Comparison of ENCODE assay signal across 21 cellular contexts in the genomic region with DNA sequence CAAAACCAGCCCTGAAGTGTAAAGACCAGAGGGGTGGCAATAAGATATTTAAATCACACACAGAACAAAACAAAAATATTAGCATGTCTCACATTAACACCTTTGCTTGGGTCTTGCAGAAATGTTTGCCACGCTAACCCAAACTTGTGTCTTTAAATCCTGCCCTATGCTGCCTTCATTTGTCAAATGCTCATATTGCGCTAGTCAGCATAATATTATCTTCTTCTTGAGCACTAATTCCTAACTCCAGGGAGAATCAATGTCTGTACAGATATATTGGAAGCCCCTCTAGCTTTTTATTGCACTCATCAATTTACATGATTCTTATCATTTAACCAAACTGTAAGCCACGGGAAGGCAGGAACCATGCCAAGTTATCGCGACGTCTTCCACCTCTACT.
DNase-seq lines count a peak whose midpoint lies in the region; ATAC-seq, FAIRE-seq and TF ChIP-seq lines count a peak whose summit lies in the region.
"Had no signal": no experiment of that assay in that cellular context is flagged by ENCODE, and none has a peak within 500 bp of the region (broad histone marks: within the 10 kb centered on the region; RNA-seq: fewer than 3 reads in every experiment).

No MANE protein-coding gene starts in this region.

- DNase-seq in HepG2 (ENCODE audit: low spot score) (no peak), right lobe of liver (no peak), GM23248 (no peak), urothelium cell line (ENCODE audit: low spot score) (no peak), NCI-H69 (lab: John Stamatoyannopoulos, UW) (no peak)
- DNase-seq: 8988T; AML-193; Caco-2; Calu3; CD4-positive, alpha-beta T cell; CD8-positive, alpha-beta T cell; DMS79 treated with DMSO at 0.1 percent for 48 hours; GF-D8 had no signal

- no peaks in the 10 kb centered on the region for H3K36me3 ChIP-seq in HepG2 (replicated peaks in 1 of 2; ENCODE audit: control insufficient read depth in 1 of 2, insufficient read depth in 2 of 2, low read length in 2 of 2)
- H3K36me3 ChIP-seq in right lobe of liver = no peaks in the 10 kb centered on the region
- no peaks in the 10 kb centered on the region for H3K36me3 ChIP-seq in GM23248 (ENCODE audit: low read depth)
- H3K36me3 ChIP-seq: BLaER1 treated with 17β-estradiol and CSF1 and Interleukin-3, amounts not matched to agents 10 nM and 100 nM had no signal

- H3K27me3 ChIP-seq in HepG2 (ENCODE audit: control insufficient read depth in 1 of 2, insufficient read depth in 2 of 2, low read length in 2 of 2) (no peaks in the 10 kb centered on the region), right lobe of liver (no peaks in the 10 kb centered on the region), GM23248 (replicated peaks; ENCODE audit: insufficient read depth) (no peaks in the 10 kb centered on the region)
- H3K27me3 ChIP-seq: BLaER1 treated with 17β-estradiol and CSF1 and Interleukin-3, amounts not matched to agents 10 nM and 100 nM had no signal

- H3K27ac ChIP-seq in HepG2 (ENCODE audit: extremely low read length, insufficient read depth, low read length) = no peak overlapping the region
- no peak overlapping the region for H3K27ac ChIP-seq in right lobe of liver
- no peak overlapping the region for H3K27ac ChIP-seq in GM23248
- H3K27ac ChIP-seq: BLaER1 treated with 17β-estradiol and CSF1 and Interleukin-3, amounts not matched to agents 10 nM and 100 nM; C4-2B had no signal

- H3K4me2 ChIP-seq in HepG2 (ENCODE audit: low read depth, low read length) (no peak overlapping the region), GM23248 (ENCODE audit: unreplicated experiment) (peak overlapping the region; percentile 46)
- H3K4me2 ChIP-seq: BLaER1 treated with 17β-estradiol and CSF1 and Interleukin-3, amounts not matched to agents 10 nM and 100 nM had no signal

- TF ChIP-seq CTCF in HepG2 (CRISPR knock-in tag; IDR thresholded peaks at IDR 0.05) (no peak), right lobe of liver (IDR thresholded peaks at IDR 0.05) (no peak)

- H3K79me2 ChIP-seq in HepG2 (ENCODE audit: insufficient read depth, low read length) (no peaks in the 10 kb centered on the region), GM23248 (ENCODE audit: insufficient read depth) (no peaks in the 10 kb centered on the region)

- H3F3A ChIP-seq in GM23248 (ENCODE audit: insufficient read depth) = peaks cover 35% of the 10 kb centered on the region; the same call in 1 of the 2 replicates

- H2AFZ ChIP-seq in HepG2 (ENCODE audit: low read length) = no peak overlapping the region
- no peak overlapping the region; the same call in 1 of the 2 replicates for H2AFZ ChIP-seq in GM23248

- in situ Hi-C loops in HepG2 (cut with HindIII; ENCODE audit: extremely low pct_ligation_motif_present, low pct_unique_long_range_greater_than_20kb) = no loop called here
- in situ Hi-C loops in GM23248 (cut with MboI) = no loop called here

- 62% methylated on average over 6 of the region's 6 CpGs for WGBS in HepG2 (ENCODE audit: low lambda C conversion rate)
- WGBS in right lobe of liver (ENCODE audit: insufficient coverage, low coverage, low lambda C conversion rate, missing lambda C conversion rate) = 79% methylated on average over 5 of the region's 6 CpGs
- WGBS in GM23248 (ENCODE audit: low coverage in 1 of 2, low lambda C conversion rate in 2 of 2, missing lambda C conversion rate in 2 of 2), 2 experiments = 98% methylated on average over 6 of the region's 6 CpGs

- CTCF ChIA-PET in HepG2 (lab: Yijun Ruan, JAX; ENCODE audit: low intra/inter-chr PET ratio, low total read pairs) = no interaction called here

- TF ChIP-seq RAD21 in HepG2 (CRISPR knock-in tag; IDR thresholded peaks at IDR 0.05) = no peak

- POLR2A ChIA-PET in HepG2 (lab: Yijun Ruan, JAX) = no interaction called here

- H3K4me3 ChIP-seq in HepG2 (replicated peaks in 1 of 3; ENCODE audit: insufficient read depth in 1 of 3, low read depth in 2 of 3, low read length in 3 of 3) = no peak overlapping the region
- no peak overlapping the region for H3K4me3 ChIP-seq in right lobe of liver
- H3K4me3 ChIP-seq in GM23248 = no peak overlapping the region
- H3K4me3 ChIP-seq: BLaER1 treated with 17β-estradiol and CSF1 and Interleukin-3, amounts not matched to agents 10 nM and 100 nM had no signal

- intact Hi-C loops in HepG2 (cut with micrococcal nuclease; ENCODE audit: unreplicated experiment) (no loop called here), right lobe of liver (cut with DNase I) (no loop called here)

- no peak for TF ChIP-seq EP300 in HepG2 (IDR thresholded peaks at IDR 0.05; ENCODE audit: low read depth in 2 of 2, low read length in 2 of 2)
- TF ChIP-seq EP300 in HepG2 (CRISPR knock-in tag; IDR thresholded peaks at IDR 0.05; ENCODE audit: borderline replicate concordance) = no peak

- H4K20me1 ChIP-seq in HepG2 (ENCODE audit: insufficient read depth, low read length) (no peaks in the 10 kb centered on the region), GM23248 (ENCODE audit: insufficient read depth) (no peaks in the 10 kb centered on the region)
- H4K20me1 ChIP-seq: BLaER1 treated with 17β-estradiol and CSF1 and Interleukin-3, amounts not matched to agents 10 nM and 100 nM had no signal

- 0 out of 2 replicates have a peak, but pooled peaks cover 7% of the 10 kb centered on the region for H3K9me2 ChIP-seq in GM23248 (ENCODE audit: insufficient read depth)

- ATAC-seq in HepG2 (no peak), right lobe of liver (no peak), GM18498 (IDR thresholded peaks at IDR 0.05; ENCODE audit: unreplicated experiment) (no peak)
- ATAC-seq: CD8-positive, alpha-beta T cell had no signal

- no peaks in the 10 kb centered on the region for H3K9me3 ChIP-seq in HepG2 (ENCODE audit: low read length)
- H3K9me3 ChIP-seq in right lobe of liver = no peaks in the 10 kb centered on the region
- H3K9me3 ChIP-seq in GM23248 (ENCODE audit: low read depth) = no peaks in the 10 kb centered on the region
- H3K9me3 ChIP-seq: BLaER1 treated with 17β-estradiol and CSF1 and Interleukin-3, amounts not matched to agents 10 nM and 100 nM; Caco-2 had no signal

- H3K4me1 ChIP-seq in HepG2 (ENCODE audit: insufficient read depth, low read length) = no peaks in the 10 kb centered on the region
- H3K4me1 ChIP-seq in right lobe of liver = no peaks in the 10 kb centered on the region
- peaks cover 50% of the 10 kb centered on the region for H3K4me1 ChIP-seq in GM23248 (ENCODE audit: insufficient read depth)
- H3K4me1 ChIP-seq: Caco-2 had no signal

- TF ChIP-seq POLR2A in HepG2 (IDR thresholded peaks at IDR 0.05; ENCODE audit: insufficient read depth in 1 of 2, low read depth in 2 of 2, low read length in 2 of 2) (no peak), right lobe of liver (IDR thresholded peaks at IDR 0.05) (no peak)

- no peak for FAIRE-seq in HepG2 (lab: Jason Lieb, UNC)
- peak; percentile 44 for FAIRE-seq in urothelium cell line (lab: Jason Lieb, UNC)
- FAIRE-seq: A204.1, D721Med, G401.6, GM12891, GM18507 had no signal

- no TSS peak for BruUV-seq in HepG2 (replicated peaks; lab: Mats Ljungman, UMichigan)

- H3K9ac ChIP-seq in HepG2 (ENCODE audit: insufficient read depth, low read depth, low read length) (no peak overlapping the region), GM23248 (no peak overlapping the region)
- H3K9ac ChIP-seq: BLaER1 treated with 17β-estradiol and CSF1 and Interleukin-3, amounts not matched to agents 10 nM and 100 nM had no signal

TF ChIP-seq in HepG2, 621 proteins besides CTCF, POLR2A, EP300 and RAD21:
- TF ChIP-seq MAFF (IDR thresholded peaks at IDR 0.05; ENCODE audit: low read depth, low read length) (peak; percentile 65), ZMAT5 (CRISPR knock-in tag; IDR thresholded peaks at IDR 0.05; ENCODE audit: borderline replicate concordance, low read depth) (no peak), HIC2 (CRISPR knock-in tag; IDR thresholded peaks at IDR 0.05; ENCODE audit: low read depth) (no peak), MAFK (conservative IDR thresholded peaks at IDR 0.05 in 1 of 2, IDR thresholded peaks at IDR 0.05 in 1 of 2; ENCODE audit: low read length in 2 of 2) (peak; percentile 61 to 85; a peak in 3 of 4 replicates), GATA4 (IDR thresholded peaks at IDR 0.05; ENCODE audit: borderline replicate concordance, low read depth) (no peak), ZBTB38 (CRISPR knock-in tag; IDR thresholded peaks at IDR 0.05) (no peak), ZEB1 (IDR thresholded peaks at IDR 0.05; ENCODE audit: insufficient replicate concordance, low read depth) (no peak)
- TF ChIP-seq, protein P1, sequence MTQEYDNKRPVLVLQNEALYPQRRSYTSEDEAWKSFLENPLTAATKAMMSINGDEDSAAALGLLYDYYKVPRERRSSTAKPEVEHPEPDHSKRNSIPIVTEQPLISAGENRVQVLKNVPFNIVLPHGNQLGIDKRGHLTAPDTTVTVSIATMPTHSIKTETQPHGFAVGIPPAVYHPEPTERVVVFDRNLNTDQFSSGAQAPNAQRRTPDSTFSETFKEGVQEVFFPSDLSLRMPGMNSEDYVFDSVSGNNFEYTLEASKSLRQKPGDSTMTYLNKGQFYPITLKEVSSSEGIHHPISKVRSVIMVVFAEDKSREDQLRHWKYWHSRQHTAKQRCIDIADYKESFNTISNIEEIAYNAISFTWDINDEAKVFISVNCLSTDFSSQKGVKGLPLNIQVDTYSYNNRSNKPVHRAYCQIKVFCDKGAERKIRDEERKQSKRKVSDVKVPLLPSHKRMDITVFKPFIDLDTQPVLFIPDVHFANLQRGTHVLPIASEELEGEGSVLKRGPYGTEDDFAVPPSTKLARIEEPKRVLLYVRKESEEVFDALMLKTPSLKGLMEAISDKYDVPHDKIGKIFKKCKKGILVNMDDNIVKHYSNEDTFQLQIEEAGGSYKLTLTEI (CRISPR knock-in tag; conservative IDR thresholded peaks at IDR 0.05) = no peak
